Comparison of ENCODE assay signal across 19 cellular contexts in the genomic region with DNA sequence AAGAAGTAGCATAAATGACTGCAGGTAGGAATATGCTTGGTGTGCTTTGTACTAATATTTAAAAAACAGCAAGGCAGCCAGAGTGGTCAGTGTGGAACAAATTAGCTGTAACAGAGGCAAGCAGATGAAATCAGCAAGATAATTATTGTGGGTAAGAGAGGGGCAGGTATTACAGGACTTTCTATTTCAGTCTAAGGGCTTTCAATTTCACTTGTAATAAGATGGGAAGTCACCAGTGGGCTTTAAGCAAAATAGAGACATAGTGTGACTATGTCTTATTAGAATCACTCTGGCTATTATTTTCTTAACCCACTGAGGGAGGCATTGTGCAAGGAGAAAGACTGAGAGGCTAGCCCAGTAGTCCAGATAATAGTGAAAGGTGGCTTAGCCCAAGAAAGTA.
DNase-seq lines count a peak whose midpoint lies in the region; ATAC-seq, FAIRE-seq and TF ChIP-seq lines count a peak whose summit lies in the region.
"Had no signal": no experiment of that assay in that cellular context is flagged by ENCODE, and none has a peak within 500 bp of the region (broad histone marks: within the 10 kb centered on the region; RNA-seq: fewer than 3 reads in every experiment).

No MANE protein-coding gene starts in this region.

- CTCF ChIA-PET in GM10248 (lab: Yijun Ruan, JAX), result no interaction called here

- H3K27me3 ChIP-seq in pancreas, result no peaks in the 10 kb centered on the region

- H3K4me1 ChIP-seq in mucosa of descending colon (ENCODE audit: low read depth) (no peaks in the 10 kb centered on the region), pancreas (no peaks in the 10 kb centered on the region)

- no peaks in the 10 kb centered on the region for H3K9me3 ChIP-seq in mucosa of descending colon
- H3K9me3 ChIP-seq in pancreas, result no peaks in the 10 kb centered on the region

- DNase-seq in GM10248 (ENCODE audit: extremely low spot score) (peak; percentile 4), middle frontal gyrus (ENCODE audit: extremely low spot score, low spot score) (no peak), mucosa of descending colon (no peak), HT-29 (ENCODE audit: low spot score) (no peak), pancreas (no peak)
- DNase-seq: 8988T; CD4-positive, alpha-beta memory T cell; HFFc6; Kasumi-1; NCI-H1105; NCI-H1694; NCI-H2107; NCI-H2227 treated with DMSO at 0.1 percent for 48 hours; NCI-H524; T-helper 2 cell had no signal

- H3K27ac ChIP-seq in pancreas, result no peak overlapping the region

- H3K36me3 ChIP-seq in mucosa of descending colon (ENCODE audit: low read depth), result no peaks in the 10 kb centered on the region
- no peaks in the 10 kb centered on the region for H3K36me3 ChIP-seq in pancreas

- intact Hi-C loops in mucosa of descending colon (cut with DNase I, micrococcal nuclease), result no loop called here
- intact Hi-C loops in pancreas (cut with DNase I), result no loop called here

- ATAC-seq in GM19351 (IDR thresholded peaks at IDR 0.05; ENCODE audit: unreplicated experiment) (peak; percentile 75), HG02973 (IDR thresholded peaks at IDR 0.05; ENCODE audit: unreplicated experiment) (peak; percentile 64), HG03575 (IDR thresholded peaks at IDR 0.05; ENCODE audit: extremely low read depth, insufficient number of reproducible peaks, low FRiP score, unreplicated experiment) (peak; percentile 76), mucosa of descending colon (no peak), pancreas (no peak)

- FAIRE-seq in pancreas (lab: Jason Lieb, UNC), result no peak
- FAIRE-seq: H54 had no signal

- POLR2A ChIA-PET in GM10248 (lab: Yijun Ruan, JAX), result no interaction called here

- TF ChIP-seq CTCF in GM10248 (IDR thresholded peaks at IDR 0.05; ENCODE audit: control extremely low read depth, extremely low read depth, low read depth, missing control alignments) (no peak), mucosa of descending colon (IDR thresholded peaks at IDR 0.05) (no peak), pancreas (IDR thresholded peaks at IDR 0.05) (no peak)

- H3K4me3 ChIP-seq in mucosa of descending colon (no peak overlapping the region), pancreas (no peak overlapping the region)

Comparison
In these comparisons a context has a peak if more than half of its experiments do, and no peak if none do; other contexts are left out.
1. ATAC-seq: peak in GM19351 (single experiment), HG02973 (single experiment) and HG03575 (single experiment); none in mucosa of descending colon (single experiment) and pancreas (0 of 4).